In genomic region chr1:172935062-172935592, GRCh38 we compare ENCODE assay signal across 16 cellular contexts.
DNase-seq lines count a peak whose midpoint lies in the region; ATAC-seq, FAIRE-seq and TF ChIP-seq lines count a peak whose summit lies in the region.
"Had no signal": no experiment of that assay in that cellular context is flagged by ENCODE, and none has a peak within 500 bp of the region (broad histone marks: within the 10 kb centered on the region; RNA-seq: fewer than 3 reads in every experiment).

No MANE protein-coding gene starts in this region.

- DNase-seq in A549 (ENCODE audit: low read depth in 1 of 2, low spot score in 1 of 2): no peak
- DNase-seq in M059J (ENCODE audit: low read depth): peak; percentile 54
- no peak for DNase-seq in K562 (ENCODE audit: extremely low read depth in 1 of 4, low spot score in 3 of 4)
- DNase-seq in GM23248: no peak
- no peak for DNase-seq in stimulated activated naive CD4-positive, alpha-beta T cell (lab: John Stamatoyannopoulos, UW)
- DNase-seq in DMS153 treated with DMSO at 0.1 percent for 48 hours (lab: John Stamatoyannopoulos, UW; ENCODE audit: unreplicated experiment): no peak
- no peak for DNase-seq in RWPE1 (ENCODE audit: low spot score)
- DNase-seq: activated CD4-positive, alpha-beta T cell treated with anti-CD3 and anti-CD28 coated beads, Interleukin-2, amount 50 U/mL, for 1 hour; activated naive CD4-positive, alpha-beta T cell treated with anti-CD3 and anti-CD28 coated beads for 36 hours; left cardiac atrium; NCI-H187 treated with DMSO at 0.1 percent for 48 hours; NCI-H446; stimulated activated CD4-positive, alpha-beta T cell treated with anti-CD3 and anti-CD28 coated beads, Interleukin-1b, Interleukin-23, amount 100 ng/mL, for 48 hours had no signal

- POLR2A ChIA-PET in A549 (lab: Yijun Ruan, JAX) (no interaction called here), K562 (lab: Yijun Ruan, JAX) (no interaction called here), RWPE1 (lab: Yijun Ruan, JAX; ENCODE audit: low non-redundant PET) (no interaction called here)

- intact Hi-C loops in K562 (cut with micrococcal nuclease): loop anchor here (10.0 kb wide), 1 partner anchor 190 kb away; no protein-coding TSS in a partner anchor

- H2AFZ ChIP-seq in K562 (ENCODE audit: low read depth, low read length) (no peak overlapping the region), GM23248 (no peak overlapping the region)

- CTCF ChIA-PET in A549 (lab: Yijun Ruan, JAX): no interaction called here
- CTCF ChIA-PET in K562 (lab: Yijun Ruan, JAX; ENCODE audit: low intra/inter-chr PET ratio): no interaction called here
- CTCF ChIA-PET in RWPE1 (lab: Yijun Ruan, JAX): interaction anchor here (0.7 kb wide), 1 partner anchor 430 kb away, joined by 3 read pairs; no protein-coding TSS in a partner anchor

- TF ChIP-seq RAD21 in A549 (conservative IDR thresholded peaks at IDR 0.05 in 1 of 2, IDR thresholded peaks at IDR 0.05 in 1 of 2) (no peak), K562 (CRISPR knock-in tag; conservative IDR thresholded peaks at IDR 0.05 in 1 of 2, IDR thresholded peaks at IDR 0.05 in 1 of 2) (no peak)

- H3K9me1 ChIP-seq in K562 (ENCODE audit: control insufficient read depth, insufficient read depth, low read length): no peaks in the 10 kb centered on the region

- TF ChIP-seq EP300 in A549 (IDR thresholded peaks at IDR 0.05) (no peak), K562 (IDR thresholded peaks at IDR 0.05; ENCODE audit: low read length) (no peak), gastroesophageal sphincter (IDR thresholded peaks at IDR 0.05) (no peak)

- H3K4me3 ChIP-seq in A549 (no peak overlapping the region), K562 (no peak overlapping the region), gastroesophageal sphincter (no peak overlapping the region), GM23248 (no peak overlapping the region)
- H3K4me3 ChIP-seq: vagina had no signal

- no peak for TF ChIP-seq CTCF in A549 (IDR thresholded peaks at IDR 0.05)
- TF ChIP-seq CTCF in K562 (IDR thresholded peaks at IDR 0.05 in 2 of 3, conservative IDR thresholded peaks at IDR 0.05 in 1 of 3; ENCODE audit: insufficient read depth in 2 of 3, low read depth in 1 of 3, low read length in 3 of 3): no peak
- no peak for TF ChIP-seq CTCF in gastroesophageal sphincter (IDR thresholded peaks at IDR 0.05)
- no peak for TF ChIP-seq CTCF in RWPE1 (conservative IDR thresholded peaks at IDR 0.05; ENCODE audit: low read depth)

- in situ Hi-C loops in K562 (cut with MboI): no loop called here
- in situ Hi-C loops in GM23248 (cut with MboI): no loop called here

- H3K9me3 ChIP-seq in A549 (peaks cover 6% of the 10 kb centered on the region; the same call in 1 of the 3 replicates), K562 (replicated peaks; ENCODE audit: control insufficient read depth, insufficient read depth, low read depth, low read length) (peaks cover 4% of the 10 kb centered on the region), gastroesophageal sphincter (no peaks in the 10 kb centered on the region), GM23248 (ENCODE audit: low read depth) (no peaks in the 10 kb centered on the region)
- H3K9me3 ChIP-seq: neutrophil, vagina had no signal

- no TSS peak for BruUV-seq in K562 (replicated peaks; lab: Mats Ljungman, UMichigan)

- peak overlapping the region; percentile 84 to 95 for H3K27ac ChIP-seq in A549
- H3K27ac ChIP-seq in K562 (ENCODE audit: extremely low read depth, low read depth, low read length): no peak overlapping the region; the same call in 2 of the 3 replicates
- H3K27ac ChIP-seq in gastroesophageal sphincter: peak overlapping the region in 3 of 4 donors; percentile 70 to 77 (median 72)
- no peak overlapping the region for H3K27ac ChIP-seq in GM23248
- no peak overlapping the region for H3K27ac ChIP-seq in RWPE1
- H3K27ac ChIP-seq: neutrophil had no signal

- H3K4me2 ChIP-seq in A549: peak overlapping the region; percentile 39; the same call in 2 of the 3 replicates
- no peak overlapping the region for H3K4me2 ChIP-seq in K562 (ENCODE audit: insufficient read depth, low read length)
- no peak overlapping the region for H3K4me2 ChIP-seq in GM23248 (ENCODE audit: unreplicated experiment)

- ATAC-seq in A549 (no peak), K562 (no peak), gastroesophageal sphincter (no peak)

- FAIRE-seq in A549 (lab: Jason Lieb, UNC) (no peak), K562 (lab: Jason Lieb, UNC) (no peak)

- H3K9me2 ChIP-seq in GM23248 (ENCODE audit: insufficient read depth): no peaks in the 10 kb centered on the region

- peaks cover 31% of the 10 kb centered on the region for H3F3A ChIP-seq in GM23248 (ENCODE audit: insufficient read depth)

- H3K4me1 ChIP-seq in A549 (peaks cover 25% of the 10 kb centered on the region), K562 (replicated peaks in 1 of 2; ENCODE audit: control insufficient read depth in 2 of 2, insufficient read depth in 2 of 2, low read length in 2 of 2) (peaks cover 4 to 21% of the 10 kb centered on the region in 2 experiments; a peak in 4 of 5 replicates), gastroesophageal sphincter (peaks cover 0 to 27% (median 4%) of the 10 kb centered on the region in 3 donors), GM23248 (ENCODE audit: insufficient read depth) (peaks cover 40% of the 10 kb centered on the region)

- TF ChIP-seq POLR2A in A549 (IDR thresholded peaks at IDR 0.05; ENCODE audit: low read length) (no peak), K562 (conservative IDR thresholded peaks at IDR 0.05) (no peak), gastroesophageal sphincter (IDR thresholded peaks at IDR 0.05) (no peak)

- H3K9ac ChIP-seq in K562 (ENCODE audit: insufficient read depth in 1 of 2, low read depth in 2 of 2, low read length in 2 of 2) (no peak overlapping the region), GM23248 (no peak overlapping the region)

- H3K79me2 ChIP-seq in K562 (ENCODE audit: control insufficient read depth, insufficient read depth, low read length): no peaks in the 10 kb centered on the region
- no peaks in the 10 kb centered on the region for H3K79me2 ChIP-seq in GM23248 (ENCODE audit: insufficient read depth)

- no peaks in the 10 kb centered on the region for H3K36me3 ChIP-seq in K562 (ENCODE audit: control insufficient read depth, insufficient read depth, low read length)
- H3K36me3 ChIP-seq in gastroesophageal sphincter: no peaks in the 10 kb centered on the region
- no peaks in the 10 kb centered on the region for H3K36me3 ChIP-seq in GM23248 (ENCODE audit: low read depth)
- H3K36me3 ChIP-seq: neutrophil, vagina had no signal

- H3K27me3 ChIP-seq in K562 (ENCODE audit: control insufficient read depth in 2 of 2, insufficient read depth in 2 of 2, low read length in 2 of 2) (no peaks in the 10 kb centered on the region), gastroesophageal sphincter (no peaks in the 10 kb centered on the region), GM23248 (replicated peaks; ENCODE audit: insufficient read depth) (no peaks in the 10 kb centered on the region)
- H3K27me3 ChIP-seq: neutrophil, vagina had no signal

- 94% methylated on average over 1 of the region's 1 CpG for WGBS in A549 (ENCODE audit: missing lambda C conversion rate)
- 74% methylated on average over 1 of the region's 1 CpG for WGBS in K562 (ENCODE audit: insufficient coverage, low coverage, missing lambda C conversion rate)
- WGBS in gastroesophageal sphincter (ENCODE audit: low coverage in 1 of 2), 2 donors: 29 to 71% methylated on average over 1 of the region's 1 CpG
- WGBS in GM23248 (ENCODE audit: low coverage in 1 of 2, low lambda C conversion rate in 2 of 2, missing lambda C conversion rate in 2 of 2), 2 experiments: 85 to 86% methylated on average over 1 of the region's 1 CpG

- H4K20me1 ChIP-seq in K562 (replicated peaks; ENCODE audit: control insufficient read depth, insufficient read depth, low read length): no peaks in the 10 kb centered on the region
- no peaks in the 10 kb centered on the region for H4K20me1 ChIP-seq in GM23248 (ENCODE audit: insufficient read depth)

TF ChIP-seq in A549, 52 proteins besides CTCF, POLR2A, EP300 and RAD21 (continues in another document):
- TF ChIP-seq SMC3 (IDR thresholded peaks at IDR 0.05) (no peak), RNF2 (IDR thresholded peaks at IDR 0.05; ENCODE audit: borderline replicate concordance, low read depth) (no peak), CBX2 (IDR thresholded peaks at IDR 0.05; ENCODE audit: borderline replicate concordance, low read depth) (no peak), NFE2L2 (conservative IDR thresholded peaks at IDR 0.05; ENCODE audit: low read length) (no peak), CHD2 (IDR thresholded peaks at IDR 0.05; ENCODE audit: low read length, partially characterized antibody) (no peak)

TF ChIP-seq in K562, 482 proteins besides CTCF, POLR2A, EP300 and RAD21:
- TF ChIP-seq DIDO1 (tag; IDR thresholded peaks at IDR 0.05; ENCODE audit: low read depth): no peak
- TF ChIP-seq POLR2H (tag; IDR thresholded peaks at IDR 0.05; ENCODE audit: low read depth): peak; percentile 39

Comparison
In these comparisons a context has a peak if more than half of its experiments do, and no peak if none do; other contexts are left out.
1. H3K27ac ChIP-seq: peak in A549 (2 of 2) and gastroesophageal sphincter (3 of 4); none in K562 (single experiment), GM23248 (single experiment) and RWPE1 (single experiment).